Comparison of ENCODE assay signal across 19 cellular contexts in the genomic region with DNA sequence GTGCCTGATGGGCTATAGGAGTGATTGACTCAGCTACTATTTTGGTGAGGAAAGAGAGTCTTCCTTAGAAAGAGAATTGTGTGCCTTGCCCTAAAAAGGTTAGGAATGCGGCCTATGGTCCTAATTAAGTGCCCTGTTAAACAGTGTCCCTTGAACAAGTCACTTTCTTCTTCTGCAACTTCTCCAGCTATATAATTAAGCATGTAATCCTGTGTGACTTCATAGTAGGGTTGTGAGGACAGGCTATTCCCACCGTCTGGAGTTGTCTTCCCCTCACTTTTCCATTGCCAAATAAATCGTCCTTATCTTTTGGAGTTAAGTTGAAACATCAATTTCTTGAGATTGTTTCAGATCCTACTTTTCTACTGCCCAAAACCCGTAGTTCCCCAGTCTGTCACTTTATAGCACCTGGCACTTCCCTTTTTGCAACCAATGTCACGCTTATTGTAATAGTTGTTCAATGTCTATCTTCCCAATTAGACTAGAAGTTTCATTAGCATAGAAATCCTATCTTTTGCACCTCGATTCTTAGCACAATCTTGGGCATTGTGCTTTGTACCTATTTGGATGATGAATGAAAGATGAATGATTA. TPM values are rescaled to one million over a fixed set of nuclear protein-coding genes. Genes with fewer than 3 reads are reported as not detected.
DNase-seq lines count a peak whose midpoint lies in the region; ATAC-seq and TF ChIP-seq lines count a peak whose summit lies in the region.
"Had no signal": no experiment of that assay in that cellular context is flagged by ENCODE, and none has a peak within 500 bp of the region (broad histone marks: within the 10 kb centered on the region; RNA-seq: fewer than 3 reads in every experiment).

No MANE protein-coding gene starts in this region.

- DNase-seq in KBM-7 (peak; percentile 41), T-helper 17 cell (no peak), memory B cell (ENCODE audit: low spot score in 2 of 2) (peak in 1 of 2 donors; percentile 9), superior temporal gyrus (ENCODE audit: extremely low spot score) (no peak), nephron progenitor cell (no peak), putamen (ENCODE audit: low spot score) (no peak)
- DNase-seq: activated CD4-positive, alpha-beta memory T cell treated with anti-CD3 and anti-CD28 coated beads for 36 hours; activated T-cell treated with anti-CD3 and anti-CD28 coated beads, Interleukin-2, amount 50 U/mL, for 4 hours; CD8-positive, alpha-beta T cell; DMS79; NCI-H1417 treated with DMSO at 0.1 percent for 48 hours; NCI-H748 treated with DMSO at 0.1 percent for 48 hours; WERI-Rb-1 had no signal

- H3K9me3 Mint-ChIP-seq in memory B cell, result no peaks in the 10 kb centered on the region
- no peaks in the 10 kb centered on the region for H3K9me3 Mint-ChIP-seq in nephron progenitor cell
- H3K9me3 Mint-ChIP-seq: activated CD4-positive, alpha-beta memory T cell treated with anti-CD3 and anti-CD28 coated beads for 36 hours; activated naive CD4-positive, alpha-beta T cell treated with anti-CD3 and anti-CD28 coated beads, Interleukin-2, amount 50 U/mL, for 24 hours; activated T-cell treated with anti-CD3 and anti-CD28 coated beads, Interleukin-2, amount 50 U/mL, for 4 hours; CD8-positive, alpha-beta T cell; stimulated activated effector memory CD8-positive, alpha-beta T cell treated with anti-CD3 and anti-CD28 coated beads, Interleukin-12 subunit alpha, Interleukin-12 subunit beta, amount 100 ng/mL, for 72 hours had no signal

- peak overlapping the region; percentile 73 to 92 (median 79) for H3K4me2 ChIP-seq in BLaER1 treated with 17β-estradiol and CSF1 and Interleukin-3, amounts not matched to agents 10 nM and 100 nM

- in situ Hi-C loops in KBM-7 (cut with MboI; ENCODE audit: low pct_unique_long_range_greater_than_20kb, low sequenced_read_pairs), result no loop called here

- H3K4me1 Mint-ChIP-seq in T-helper 17 cell (peaks cover 3% of the 10 kb centered on the region), memory B cell (peaks cover 18% of the 10 kb centered on the region), nephron progenitor cell (peaks cover 20% of the 10 kb centered on the region)
- H3K4me1 Mint-ChIP-seq: activated naive CD4-positive, alpha-beta T cell treated with anti-CD3 and anti-CD28 coated beads, Interleukin-2, amount 50 U/mL, for 24 hours; stimulated activated effector memory CD8-positive, alpha-beta T cell treated with anti-CD3 and anti-CD28 coated beads, Interleukin-12 subunit alpha, Interleukin-12 subunit beta, amount 100 ng/mL, for 72 hours had no signal

- H3K4me3 Mint-ChIP-seq in T-helper 17 cell, result no peak overlapping the region
- peak overlapping the region; percentile 51 for H3K4me3 Mint-ChIP-seq in memory B cell
- H3K4me3 Mint-ChIP-seq in nephron progenitor cell, result no peak overlapping the region
- H3K4me3 Mint-ChIP-seq: activated CD4-positive, alpha-beta memory T cell treated with anti-CD3 and anti-CD28 coated beads for 36 hours; activated naive CD4-positive, alpha-beta T cell treated with anti-CD3 and anti-CD28 coated beads, Interleukin-2, amount 50 U/mL, for 24 hours; activated T-cell treated with anti-CD3 and anti-CD28 coated beads, Interleukin-2, amount 50 U/mL, for 4 hours; CD8-positive, alpha-beta T cell; stimulated activated effector memory CD8-positive, alpha-beta T cell treated with anti-CD3 and anti-CD28 coated beads, Interleukin-12 subunit alpha, Interleukin-12 subunit beta, amount 100 ng/mL, for 72 hours had no signal

- TF ChIP-seq CTCF in nephron progenitor cell (IDR thresholded peaks at IDR 0.05), result no peak

- no peaks in the 10 kb centered on the region for H3K27me3 ChIP-seq in BLaER1 treated with 17β-estradiol and CSF1 and Interleukin-3, amounts not matched to agents 10 nM and 100 nM
- H3K27me3 ChIP-seq: tibial nerve had no signal

- no peak for ATAC-seq in T-helper 17 cell
- peak; percentile 86 for ATAC-seq in memory B cell (ENCODE audit: low read depth)
- no peak for ATAC-seq in GM18867 (IDR thresholded peaks at IDR 0.05; ENCODE audit: unreplicated experiment)
- ATAC-seq: activated T-cell treated with anti-CD3 and anti-CD28 coated beads, Interleukin-2, amount 50 U/mL, for 4 hours; CD8-positive, alpha-beta T cell; HCT116; stimulated activated effector memory CD8-positive, alpha-beta T cell treated with anti-CD3 and anti-CD28 coated beads, Interleukin-12 subunit alpha, Interleukin-12 subunit beta, amount 100 ng/mL, for 72 hours had no signal

- H3K4me1 ChIP-seq in BLaER1 treated with 17β-estradiol and CSF1 and Interleukin-3, amounts not matched to agents 10 nM and 100 nM, result peaks cover 24 to 58% (median 42%) of the 10 kb centered on the region in 10 experiments
- H3K4me1 ChIP-seq: tibial nerve had no signal

- H3K9me3 ChIP-seq in BLaER1 treated with 17β-estradiol and CSF1 and Interleukin-3, amounts not matched to agents 10 nM and 100 nM (replicated peaks in 1 of 11), result no peaks in the 10 kb centered on the region
- no peaks in the 10 kb centered on the region for H3K9me3 ChIP-seq in T-helper 17 cell (ENCODE audit: control insufficient read depth, low read length, poor library complexity, severe bottlenecking)
- H3K9me3 ChIP-seq: tibial nerve had no signal

- peak overlapping the region in 9 of 11 experiments; percentile 13 to 52 (median 41); a peak in 11 of 22 replicates for H3K9ac ChIP-seq in BLaER1 treated with 17β-estradiol and CSF1 and Interleukin-3, amounts not matched to agents 10 nM and 100 nM

- no peaks in the 10 kb centered on the region; a peak in 1 of 22 replicates for H4K20me1 ChIP-seq in BLaER1 treated with 17β-estradiol and CSF1 and Interleukin-3, amounts not matched to agents 10 nM and 100 nM

- H3K27ac Mint-ChIP-seq in T-helper 17 cell, result peak overlapping the region; percentile 14
- H3K27ac Mint-ChIP-seq in memory B cell, result peak overlapping the region; percentile 80
- no peak overlapping the region for H3K27ac Mint-ChIP-seq in nephron progenitor cell
- H3K27ac Mint-ChIP-seq: activated CD4-positive, alpha-beta memory T cell treated with anti-CD3 and anti-CD28 coated beads for 36 hours; activated naive CD4-positive, alpha-beta T cell treated with anti-CD3 and anti-CD28 coated beads, Interleukin-2, amount 50 U/mL, for 24 hours; CD8-positive, alpha-beta T cell; stimulated activated effector memory CD8-positive, alpha-beta T cell treated with anti-CD3 and anti-CD28 coated beads, Interleukin-12 subunit alpha, Interleukin-12 subunit beta, amount 100 ng/mL, for 72 hours had no signal

- H3K36me3 Mint-ChIP-seq in T-helper 17 cell (ENCODE audit: low read depth) (no peaks in the 10 kb centered on the region), memory B cell (no peaks in the 10 kb centered on the region), nephron progenitor cell (ENCODE audit: low read depth) (peaks cover 5% of the 10 kb centered on the region)
- H3K36me3 Mint-ChIP-seq: CD8-positive, alpha-beta T cell; stimulated activated effector memory CD8-positive, alpha-beta T cell treated with anti-CD3 and anti-CD28 coated beads, Interleukin-12 subunit alpha, Interleukin-12 subunit beta, amount 100 ng/mL, for 72 hours had no signal

- H3K27me3 Mint-ChIP-seq in T-helper 17 cell, result no peaks in the 10 kb centered on the region
- no peaks in the 10 kb centered on the region for H3K27me3 Mint-ChIP-seq in memory B cell
- H3K27me3 Mint-ChIP-seq in nephron progenitor cell (ENCODE audit: low read depth, poor library complexity), result peaks cover 3% of the 10 kb centered on the region
- H3K27me3 Mint-ChIP-seq: activated CD4-positive, alpha-beta memory T cell treated with anti-CD3 and anti-CD28 coated beads for 36 hours; activated naive CD4-positive, alpha-beta T cell treated with anti-CD3 and anti-CD28 coated beads, Interleukin-2, amount 50 U/mL, for 24 hours had no signal

- H3K4me3 ChIP-seq in BLaER1 treated with 17β-estradiol and CSF1 and Interleukin-3, amounts not matched to agents 10 nM and 100 nM, result peak overlapping the region in 1 of 10 experiments; percentile 8; a peak in 1 of 20 replicates
- H3K4me3 ChIP-seq: tibial nerve had no signal

- peak overlapping the region; percentile 29 to 78 (median 59); a peak in 17 of 22 replicates for H3K27ac ChIP-seq in BLaER1 treated with 17β-estradiol and CSF1 and Interleukin-3, amounts not matched to agents 10 nM and 100 nM
- H3K27ac ChIP-seq: tibial nerve, WERI-Rb-1 had no signal

- peaks cover 0 to 25% (median 11%) of the 10 kb centered on the region in 11 experiments; a peak in 13 of 22 replicates for H3K36me3 ChIP-seq in BLaER1 treated with 17β-estradiol and CSF1 and Interleukin-3, amounts not matched to agents 10 nM and 100 nM
- H3K36me3 ChIP-seq: WERI-Rb-1 had no signal

RNA-seq across cellular contexts. Expression of a gene that starts 27.6 kb away (rescaled TPM):
- total RNA-seq in T-helper 17 cell, result 10 to 100 TPM; 29.2 to 31.9 TPM
